In the genomic region with DNA sequence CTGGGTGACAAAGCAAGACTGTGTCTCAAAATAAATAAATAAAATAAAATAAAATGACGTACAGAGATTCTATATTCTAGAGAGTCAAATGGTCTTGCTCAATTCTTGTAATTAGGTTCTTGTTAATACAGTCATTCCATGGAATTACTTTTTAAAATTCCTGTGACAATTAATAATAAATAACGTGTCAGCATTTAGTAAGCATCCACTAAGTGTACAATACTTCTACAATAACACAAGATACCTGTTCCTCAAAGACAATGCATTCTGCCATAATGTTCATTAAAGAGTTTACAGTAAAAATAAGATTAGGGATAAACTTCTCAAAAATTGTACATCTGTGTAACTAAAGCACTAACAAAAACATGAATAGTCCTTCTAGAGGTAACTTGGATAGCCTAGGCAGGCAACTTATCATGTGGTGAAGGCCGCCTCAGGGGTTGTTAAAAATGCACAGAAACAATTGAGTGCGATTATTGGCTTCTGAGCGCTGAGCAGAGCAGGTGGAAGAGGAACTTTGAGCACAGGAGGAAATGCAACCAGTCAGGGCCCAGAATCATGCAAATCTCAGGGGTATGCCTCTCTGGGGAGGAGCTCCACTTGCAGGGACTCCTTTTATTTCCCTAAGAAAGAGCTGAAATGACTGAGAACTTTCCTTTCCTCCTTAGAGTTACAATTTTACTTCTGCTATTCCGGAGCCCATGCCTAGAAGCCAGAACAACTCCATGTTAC, we compare ENCODE assay signal across 9 cellular contexts. TPM values are rescaled to one million over a fixed set of nuclear protein-coding genes. Genes with fewer than 3 reads are reported as not detected.
DNase-seq lines count a peak whose midpoint lies in the region; ATAC-seq lines count a peak whose summit lies in the region.
"Had no signal": no experiment of that assay in that cellular context is flagged by ENCODE, and none has a peak within 500 bp of the region (broad histone marks: within the 10 kb centered on the region; RNA-seq: fewer than 3 reads in every experiment).

No MANE protein-coding gene starts in this region.

- DNase-seq in iPS-NIHi7 (ENCODE audit: extremely low spot score): peak; percentile 35
- DNase-seq in activated CD4-positive, CD25-positive, alpha-beta regulatory T cell (lab: John Stamatoyannopoulos, UW): no peak
- no peak for DNase-seq in activated naive CD4-positive, alpha-beta T cell (lab: John Stamatoyannopoulos, UW)
- DNase-seq in activated CD4-positive, alpha-beta T cell treated with anti-CD3 and anti-CD28 coated beads, Interleukin-2, amount 10 ng/mL, durations not matched to agents 7 days and 5 days: no peak
- DNase-seq in SHP77 treated with DMSO at 0.1 percent for 48 hours (lab: John Stamatoyannopoulos, UW): no peak
- DNase-seq: NCI-H345 had no signal

- no peak overlapping the region for H3K27ac Mint-ChIP-seq in activated CD4-positive, alpha-beta T cell treated with anti-CD3 and anti-CD28 coated beads, Interleukin-2, amount 10 ng/mL, durations not matched to agents 7 days and 5 days

- H3K27me3 Mint-ChIP-seq in activated CD4-positive, alpha-beta T cell treated with anti-CD3 and anti-CD28 coated beads, Interleukin-2, amount 10 ng/mL, durations not matched to agents 7 days and 5 days: no peaks in the 10 kb centered on the region

- POLR2A ChIA-PET in activated CD4-positive, alpha-beta T cell treated with anti-CD3 and anti-CD28 coated beads, Interleukin-2, amount 10 ng/mL, durations not matched to agents 7 days and 5 days (lab: Charles Lee): no interaction called here

- H3K4me1 Mint-ChIP-seq in activated CD4-positive, alpha-beta T cell treated with anti-CD3 and anti-CD28 coated beads, Interleukin-2, amount 10 ng/mL, durations not matched to agents 7 days and 5 days: peaks cover 3% of the 10 kb centered on the region

- no peak overlapping the region for H3K4me3 Mint-ChIP-seq in activated CD4-positive, alpha-beta T cell treated with anti-CD3 and anti-CD28 coated beads, Interleukin-2, amount 10 ng/mL, durations not matched to agents 7 days and 5 days

- ATAC-seq in GM18517 (IDR thresholded peaks at IDR 0.05; ENCODE audit: unreplicated experiment) (peak; percentile 98), GM21576 (IDR thresholded peaks at IDR 0.05; ENCODE audit: unreplicated experiment) (peak; percentile 100), HG03457 (IDR thresholded peaks at IDR 0.05; ENCODE audit: unreplicated experiment) (peak; percentile 96)

- peaks cover 29% of the 10 kb centered on the region for H3K36me3 Mint-ChIP-seq in activated CD4-positive, alpha-beta T cell treated with anti-CD3 and anti-CD28 coated beads, Interleukin-2, amount 10 ng/mL, durations not matched to agents 7 days and 5 days (ENCODE audit: low read depth)

- H3K9me3 Mint-ChIP-seq in activated CD4-positive, alpha-beta T cell treated with anti-CD3 and anti-CD28 coated beads, Interleukin-2, amount 10 ng/mL, durations not matched to agents 7 days and 5 days: no peaks in the 10 kb centered on the region

- CTCF ChIA-PET in activated CD4-positive, alpha-beta T cell treated with anti-CD3 and anti-CD28 coated beads, Interleukin-2, amount 10 ng/mL, durations not matched to agents 7 days and 5 days (lab: Charles Lee): no interaction called here

RNA-seq across cellular contexts. Expression of gene QRSL1, which starts 37.1 kb away (rescaled TPM):
- 10 to 100 TPM; 12.6 to 14.7 TPM for total RNA-seq in activated CD4-positive, alpha-beta T cell treated with anti-CD3 and anti-CD28 coated beads, Interleukin-2, amount 10 ng/mL, durations not matched to agents 7 days and 5 days

RNA-seq across cellular contexts. Expression of gene RTN4IP1, which starts 37.2 kb away (rescaled TPM):
- 1 to 10 TPM; 5.4 to 6.3 TPM for total RNA-seq in activated CD4-positive, alpha-beta T cell treated with anti-CD3 and anti-CD28 coated beads, Interleukin-2, amount 10 ng/mL, durations not matched to agents 7 days and 5 days
